Comparison of ENCODE assay signal across 11 cellular contexts in genomic region chr7:115009736-115010435, GRCh38.
DNase-seq lines count a peak whose midpoint lies in the region; ATAC-seq and TF ChIP-seq lines count a peak whose summit lies in the region.
"Had no signal": no experiment of that assay in that cellular context is flagged by ENCODE, and none has a peak within 500 bp of the region (broad histone marks: within the 10 kb centered on the region; RNA-seq: fewer than 3 reads in every experiment).

No MANE protein-coding gene starts in this region.

- no peaks in the 10 kb centered on the region for H3K9me3 ChIP-seq in body of pancreas
- H3K9me3 ChIP-seq in mucosa of descending colon = no peaks in the 10 kb centered on the region
- H3K9me3 ChIP-seq in upper lobe of left lung = no peaks in the 10 kb centered on the region

- peak; percentile 27 to 60 for ATAC-seq in activated T-cell treated with anti-CD3 and anti-CD28 coated beads, Interleukin-2, amount 50 U/mL, for 4 hours
- ATAC-seq in body of pancreas (no peak), mucosa of descending colon (peak; percentile 31), upper lobe of left lung (ENCODE audit: low FRiP score in 2 of 2) (peak in 1 of 2 donors; percentile 75)
- no peak for ATAC-seq in stimulated activated naive B cell treated with anti-CD40 and anti-IgM and Interleukin-4, amounts not matched to agents 10 μg/mL and 1 μg/mL and 100 μg/mL, for 72 hours (replicated peaks)

- no peaks in the 10 kb centered on the region for H3K27me3 ChIP-seq in body of pancreas
- no peaks in the 10 kb centered on the region for H3K27me3 ChIP-seq in upper lobe of left lung

- H3K27ac ChIP-seq in body of pancreas (no peak overlapping the region), upper lobe of left lung (peak overlapping the region; percentile 40 to 76 (median 62))

- intact Hi-C loops in body of pancreas (cut with DNase I) = no loop called here
- intact Hi-C loops in mucosa of descending colon (cut with DNase I, micrococcal nuclease) = no loop called here

- H3K4me3 ChIP-seq in body of pancreas (no peak overlapping the region), mucosa of descending colon (no peak overlapping the region), upper lobe of left lung (no peak overlapping the region)

- TF ChIP-seq CTCF in body of pancreas (IDR thresholded peaks at IDR 0.05) = no peak
- no peak for TF ChIP-seq CTCF in mucosa of descending colon (IDR thresholded peaks at IDR 0.05)
- no peak for TF ChIP-seq CTCF in upper lobe of left lung (IDR thresholded peaks at IDR 0.05)

- DNase-seq in activated T-cell treated with anti-CD3 and anti-CD28 coated beads, Interleukin-2, amount 50 U/mL, for 4 hours = no peak
- no peak for DNase-seq in activated T-cell treated with anti-CD3 and anti-CD28 coated beads, Interleukin-2, amount 50 U/mL, for 48 hours
- DNase-seq in body of pancreas (peak in 3 of 4 donors; percentile 9 to 32 (median 14)), mucosa of descending colon (peak in 1 of 3 donors; percentile 35), upper lobe of left lung (peak in 1 of 2 donors; percentile 27), NCI-H69 (lab: John Stamatoyannopoulos, UW) (no peak)
- DNase-seq in stimulated activated CD4-positive, alpha-beta T cell treated with anti-CD3 and anti-CD28 coated beads, Interleukin-4, amount 100 ng/mL, for 4 hours = no peak
- DNase-seq in stimulated activated naive B cell treated with anti-CD40 and anti-IgM and Interleukin-4, amounts not matched to agents 10 μg/mL and 1 μg/mL and 100 μg/mL, for 72 hours = no peak
- DNase-seq: activated gamma-delta T cell treated with Interleukin-2 at 50 U/mL for 16 hours, NCI-H1092 treated with DMSO at 0.1 percent for 48 hours had no signal

- no peak overlapping the region for H3K27ac Mint-ChIP-seq in stimulated activated naive B cell treated with anti-CD40 and anti-IgM and Interleukin-4, amounts not matched to agents 10 μg/mL and 1 μg/mL and 100 μg/mL, for 72 hours
- H3K27ac Mint-ChIP-seq: type B pancreatic cell had no signal

- 89 to 100% methylated on average over 1 of the region's 1 CpG for WGBS in body of pancreas, 2 donors
- WGBS in upper lobe of left lung, 2 donors = 25 to 58% methylated on average over 1 of the region's 1 CpG

- peak overlapping the region; percentile 61 for H3K4me3 Mint-ChIP-seq in activated T-cell treated with anti-CD3 and anti-CD28 coated beads, Interleukin-2, amount 50 U/mL, for 4 hours
- H3K4me3 Mint-ChIP-seq in stimulated activated naive B cell treated with anti-CD40 and anti-IgM and Interleukin-4, amounts not matched to agents 10 μg/mL and 1 μg/mL and 100 μg/mL, for 72 hours = no peak overlapping the region
- H3K4me3 Mint-ChIP-seq: type B pancreatic cell had no signal

- H3K4me1 Mint-ChIP-seq in activated T-cell treated with anti-CD3 and anti-CD28 coated beads, Interleukin-2, amount 50 U/mL, for 4 hours (ENCODE audit: low read depth) = peaks cover 83% of the 10 kb centered on the region
- peaks cover 19 to 27% of the 10 kb centered on the region in 2 donors for H3K4me1 Mint-ChIP-seq in stimulated activated naive B cell treated with anti-CD40 and anti-IgM and Interleukin-4, amounts not matched to agents 10 μg/mL and 1 μg/mL and 100 μg/mL, for 72 hours

- no peaks in the 10 kb centered on the region for H3K36me3 ChIP-seq in body of pancreas (replicated peaks in 1 of 2; ENCODE audit: insufficient read depth in 1 of 2, low read depth in 2 of 2)
- no peaks in the 10 kb centered on the region for H3K36me3 ChIP-seq in mucosa of descending colon (ENCODE audit: low read depth)
- no peaks in the 10 kb centered on the region for H3K36me3 ChIP-seq in upper lobe of left lung

- no peaks in the 10 kb centered on the region for H3K27me3 Mint-ChIP-seq in activated T-cell treated with anti-CD3 and anti-CD28 coated beads, Interleukin-2, amount 50 U/mL, for 4 hours (ENCODE audit: low read depth)
- no peaks in the 10 kb centered on the region for H3K27me3 Mint-ChIP-seq in stimulated activated naive B cell treated with anti-CD40 and anti-IgM and Interleukin-4, amounts not matched to agents 10 μg/mL and 1 μg/mL and 100 μg/mL, for 72 hours
- H3K27me3 Mint-ChIP-seq: type B pancreatic cell had no signal

- TF ChIP-seq EP300 in upper lobe of left lung (IDR thresholded peaks at IDR 0.05) = peak in 1 of 4 donors; percentile 47

- H3K9me3 Mint-ChIP-seq in activated T-cell treated with anti-CD3 and anti-CD28 coated beads, Interleukin-2, amount 50 U/mL, for 4 hours = no peaks in the 10 kb centered on the region
- no peaks in the 10 kb centered on the region for H3K9me3 Mint-ChIP-seq in stimulated activated naive B cell treated with anti-CD40 and anti-IgM and Interleukin-4, amounts not matched to agents 10 μg/mL and 1 μg/mL and 100 μg/mL, for 72 hours
- H3K9me3 Mint-ChIP-seq: type B pancreatic cell had no signal

- TF ChIP-seq POLR2A in body of pancreas (IDR thresholded peaks at IDR 0.05) (no peak), upper lobe of left lung (IDR thresholded peaks at IDR 0.05) (no peak)

- peaks cover 38% of the 10 kb centered on the region for H3K36me3 Mint-ChIP-seq in activated T-cell treated with anti-CD3 and anti-CD28 coated beads, Interleukin-2, amount 50 U/mL, for 4 hours (ENCODE audit: insufficient read depth)
- peaks cover 18 to 44% of the 10 kb centered on the region in 2 donors for H3K36me3 Mint-ChIP-seq in stimulated activated naive B cell treated with anti-CD40 and anti-IgM and Interleukin-4, amounts not matched to agents 10 μg/mL and 1 μg/mL and 100 μg/mL, for 72 hours

- H3K4me1 ChIP-seq in body of pancreas = peaks cover 16% of the 10 kb centered on the region
- peaks cover 19% of the 10 kb centered on the region for H3K4me1 ChIP-seq in mucosa of descending colon (ENCODE audit: low read depth)
- H3K4me1 ChIP-seq in upper lobe of left lung = peaks cover 23 to 43% (median 36%) of the 10 kb centered on the region in 4 donors

Comparison
In these comparisons a context has a peak if more than half of its experiments do, and no peak if none do; other contexts are left out.
1. ATAC-seq: peak in activated T-cell treated with anti-CD3 and anti-CD28 coated beads, Interleukin-2, amount 50 U/mL, for 4 hours (2 of 2) and mucosa of descending colon (single experiment); none in body of pancreas (single experiment) and stimulated activated naive B cell treated with anti-CD40 and anti-IgM and Interleukin-4, amounts not matched to agents 10 μg/mL and 1 μg/mL and 100 μg/mL, for 72 hours (0 of 2).
2. DNase-seq: peak in body of pancreas (3 of 4); none in activated T-cell treated with anti-CD3 and anti-CD28 coated beads, Interleukin-2, amount 50 U/mL, for 4 hours (single experiment), activated T-cell treated with anti-CD3 and anti-CD28 coated beads, Interleukin-2, amount 50 U/mL, for 48 hours (0 of 2), NCI-H69 (single experiment), stimulated activated CD4-positive, alpha-beta T cell treated with anti-CD3 and anti-CD28 coated beads, Interleukin-4, amount 100 ng/mL, for 4 hours (0 of 2) and stimulated activated naive B cell treated with anti-CD40 and anti-IgM and Interleukin-4, amounts not matched to agents 10 μg/mL and 1 μg/mL and 100 μg/mL, for 72 hours (single experiment).
3. H3K27ac ChIP-seq: peak in upper lobe of left lung (4 of 4); none in body of pancreas (0 of 4).